ENCODE assay signal across 8 cellular contexts in the genomic region with DNA sequence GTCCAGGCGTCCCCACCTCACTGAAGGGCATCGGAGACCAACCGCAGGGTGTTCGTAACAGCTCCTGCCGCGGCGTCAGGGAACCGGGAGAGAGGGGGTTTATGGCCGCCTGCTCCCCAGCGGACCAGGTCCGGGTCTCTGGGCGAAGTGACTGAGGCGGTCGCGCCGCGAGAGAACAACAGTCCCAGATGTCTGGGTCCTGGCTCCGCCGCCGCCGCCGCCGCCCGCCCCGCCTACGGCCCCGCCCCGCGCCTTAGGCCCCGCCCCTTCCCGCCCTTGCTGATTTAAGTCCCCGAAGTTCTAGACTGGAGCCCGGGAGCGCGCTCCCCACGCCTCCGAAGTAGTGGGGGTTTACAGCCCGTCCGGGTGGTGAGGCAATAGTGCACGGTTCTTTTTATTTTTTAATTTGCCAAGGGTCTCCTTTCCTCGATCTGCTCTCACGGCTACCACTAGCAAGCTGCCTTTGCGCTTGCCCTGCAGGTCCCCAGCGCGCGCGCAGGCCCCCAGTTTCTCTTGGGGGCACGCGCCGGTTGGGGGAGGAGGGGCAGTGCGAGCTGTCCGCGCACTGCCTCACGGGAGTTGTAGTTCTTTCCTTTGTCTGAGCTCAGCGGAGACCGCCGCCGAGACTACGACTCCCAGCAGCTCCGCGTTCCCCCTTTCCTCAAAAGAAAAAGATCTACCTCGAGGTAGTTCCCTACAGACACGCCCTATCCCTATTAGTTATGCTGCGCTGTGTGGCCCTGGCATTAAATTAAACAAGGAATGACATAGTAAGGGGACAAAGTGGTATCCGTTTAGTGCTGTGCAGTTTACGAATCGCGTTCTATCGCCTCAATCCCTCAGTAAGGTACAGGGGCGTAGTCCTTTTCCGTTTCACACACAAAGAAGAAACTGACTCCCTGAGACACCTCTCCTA. TPM values are rescaled to one million over a fixed set of nuclear protein-coding genes. Genes with fewer than 3 reads are reported as not detected.
DNase-seq lines count a peak whose midpoint lies in the region; ATAC-seq, FAIRE-seq and TF ChIP-seq lines count a peak whose summit lies in the region.

A gene (minus strand): TSS at position 190 of the 916 bp plus-strand sequence. CDS start 272 bp downstream, outside the sequence.

- peak within 1 kb of the TSS; percentile 76 for H3K9ac ChIP-seq in SU-DHL-6 (ENCODE audit: low read length)

- no peaks in the 10 kb centered on the region for H3K27me3 Mint-ChIP-seq in activated naive CD8-positive, alpha-beta T cell treated with anti-CD3 and anti-CD28 coated beads, Interleukin-2, amount 50 U/mL, for 24 hours

- H3K4me3 Mint-ChIP-seq in activated naive CD8-positive, alpha-beta T cell treated with anti-CD3 and anti-CD28 coated beads, Interleukin-2, amount 50 U/mL, for 24 hours: peak within 1 kb of the TSS; percentile 92

- H3K27me3 ChIP-seq in SU-DHL-6 (ENCODE audit: low read length) (no peaks in the 10 kb centered on the region), cardiac muscle cell (no peaks in the 10 kb centered on the region), pancreas (no peaks in the 10 kb centered on the region), tibial artery (no peaks in the 10 kb centered on the region)

- TF ChIP-seq CTCF in GM12875 (IDR thresholded peaks at IDR 0.05; ENCODE audit: borderline replicate concordance, insufficient read depth, low read depth, low read length) (no peak), SU-DHL-6 (IDR thresholded peaks at IDR 0.05; ENCODE audit: insufficient read depth, low read length, poor library complexity, severe bottlenecking) (no peak), cardiac muscle cell (IDR thresholded peaks at IDR 0.05; ENCODE audit: low read depth, low read length) (no peak), pancreas (IDR thresholded peaks at IDR 0.05) (no peak), tibial artery (IDR thresholded peaks at IDR 0.05) (peak in 1 of 2 experiments; percentile 9)

- H3K27ac Mint-ChIP-seq in activated naive CD8-positive, alpha-beta T cell treated with anti-CD3 and anti-CD28 coated beads, Interleukin-2, amount 50 U/mL, for 24 hours: peak within 1 kb of the TSS; percentile 96

- FAIRE-seq in pancreas (lab: Jason Lieb, UNC): peak; percentile 60

- no peaks in the 10 kb centered on the region for H3F3A ChIP-seq in SU-DHL-6 (ENCODE audit: insufficient read depth)

- H2AFZ ChIP-seq in SU-DHL-6 (ENCODE audit: low read depth, low read length, severe bottlenecking): peak within 1 kb of the TSS; percentile 79

- H3K4me1 ChIP-seq in cardiac muscle cell (ENCODE audit: low read depth) (no peaks in the 10 kb centered on the region), pancreas (no peaks in the 10 kb centered on the region), tibial artery (peaks cover 0 to 6% (median 4%) of the 10 kb centered on the region in 4 donors)

- peak within 1 kb of the TSS; percentile 65 for H3K27ac ChIP-seq in SU-DHL-6 (ENCODE audit: low read depth, low read length)
- H3K27ac ChIP-seq in cardiac muscle cell: peak within 1 kb of the TSS; percentile 74
- peak within 1 kb of the TSS; percentile 69 to 96 (median 83) for H3K27ac ChIP-seq in pancreas
- peak within 1 kb of the TSS; percentile 88 to 90 for H3K27ac ChIP-seq in tibial artery

- H3K9me2 ChIP-seq in SU-DHL-6 (replicated peaks; ENCODE audit: insufficient read depth, low read length): no peaks in the 10 kb centered on the region

- H3K36me3 ChIP-seq in SU-DHL-6 (ENCODE audit: low read length): no peaks in the 10 kb centered on the region
- H3K36me3 ChIP-seq in cardiac muscle cell: no peaks in the 10 kb centered on the region
- no peaks in the 10 kb centered on the region for H3K36me3 ChIP-seq in pancreas
- no peaks in the 10 kb centered on the region for H3K36me3 ChIP-seq in tibial artery

- H3K9me3 Mint-ChIP-seq in activated naive CD8-positive, alpha-beta T cell treated with anti-CD3 and anti-CD28 coated beads, Interleukin-2, amount 50 U/mL, for 24 hours: no peaks in the 10 kb centered on the region

- H3K79me2 ChIP-seq in SU-DHL-6 (ENCODE audit: insufficient read depth, low read length): no peaks in the 10 kb centered on the region

- H3K36me3 Mint-ChIP-seq in activated naive CD8-positive, alpha-beta T cell treated with anti-CD3 and anti-CD28 coated beads, Interleukin-2, amount 50 U/mL, for 24 hours (ENCODE audit: low read depth): no peaks in the 10 kb centered on the region

- H3K4me2 ChIP-seq in SU-DHL-6 (ENCODE audit: low read depth, low read length, poor library complexity, severe bottlenecking): peak within 1 kb of the TSS; percentile 75

- DNase-seq in NCI-H1417 (lab: John Stamatoyannopoulos, UW) (peak; percentile 96 to 99 (median 98)), cardiac muscle cell (ENCODE audit: low read depth in 1 of 2, low spot score in 1 of 2) (peak; percentile 95 to 96), pancreas (peak; percentile 92 to 96 (median 93)), tibial artery (peak; percentile 95 to 97)
- DNase-seq in activated naive CD8-positive, alpha-beta T cell treated with anti-CD3 and anti-CD28 coated beads, Interleukin-2, amount 50 U/mL, for 24 hours: peak; percentile 92

- H3K9me3 ChIP-seq in SU-DHL-6 (ENCODE audit: insufficient read depth, low read length) (no peaks in the 10 kb centered on the region), cardiac muscle cell (ENCODE audit: low read depth) (no peaks in the 10 kb centered on the region), pancreas (no peaks in the 10 kb centered on the region), tibial artery (no peaks in the 10 kb centered on the region)

- intact Hi-C loops in pancreas (cut with DNase I): no loop called here
- intact Hi-C loops in tibial artery (cut with DNase I; ENCODE audit: low total_unique reads): no loop called here

- peak; percentile 97 for ATAC-seq in HG02763 (IDR thresholded peaks at IDR 0.05; ENCODE audit: unreplicated experiment)
- peak; percentile 93 for ATAC-seq in activated naive CD8-positive, alpha-beta T cell treated with anti-CD3 and anti-CD28 coated beads, Interleukin-2, amount 50 U/mL, for 24 hours
- ATAC-seq in pancreas: peak; percentile 92 to 96 (median 94)

- H3K4me1 Mint-ChIP-seq in activated naive CD8-positive, alpha-beta T cell treated with anti-CD3 and anti-CD28 coated beads, Interleukin-2, amount 50 U/mL, for 24 hours: peaks cover 37% of the 10 kb centered on the region

- WGBS in pancreas, 2 donors: 1% methylated on average over 70 to 71 of the region's 71 CpGs

- H3K4me3 ChIP-seq in GM12875 (ENCODE audit: low read depth, low read length) (peak within 1 kb of the TSS; percentile 74), SU-DHL-6 (ENCODE audit: insufficient read depth, low read length, poor library complexity, severe bottlenecking) (peak within 1 kb of the TSS; percentile 68), cardiac muscle cell (peak within 1 kb of the TSS; percentile 81), pancreas (peak within 1 kb of the TSS; percentile 58 to 85 (median 64)), tibial artery (peak within 1 kb of the TSS; percentile 75 to 99)

- H4K20me1 ChIP-seq in SU-DHL-6 (ENCODE audit: low read depth, low read length): no peaks in the 10 kb centered on the region

RNA-seq across cellular contexts. Expression of the gene that starts here (rescaled TPM):
- total RNA-seq in cardiac muscle cell: 5.4 and 5.6 TPM in 2 replicates
- 4.7 and 10.5 TPM in 2 replicates for polyA plus RNA-seq in cardiac muscle cell
- total RNA-seq in pancreas: 1 to 10 TPM; 2.2 to 9.5 (median 4.2) TPM
- polyA plus RNA-seq in pancreas: 1 to 10 TPM in 1 of 2 donors, under 1 TPM in 1; 0.96 to 1.9 TPM

Comparison
In these comparisons a context has a peak if more than half of its experiments do, and no peak if none do; other contexts are left out.
1. Peak in every context shown above with its lines: DNase-seq, ATAC-seq, H3K4me3 ChIP-seq and H3K27ac ChIP-seq.